Comparison of ENCODE assay signal across 7 cellular contexts in genomic region chr18:10464161-10464648, GRCh38. TPM values are rescaled to one million over a fixed set of nuclear protein-coding genes. Genes with fewer than 3 reads are reported as not detected.
"Had no signal": no experiment of that assay in that cellular context is flagged by ENCODE, and none has a peak within 500 bp of the region (broad histone marks: within the 10 kb centered on the region; RNA-seq: fewer than 3 reads in every experiment).

No MANE protein-coding gene starts in this region.

RNA-seq across cellular contexts. Expression of gene APCDD1, which starts 9.8 kb away (rescaled TPM):
- total RNA-seq: activated CD4-positive, alpha-beta memory T cell treated with anti-CD3 and anti-CD28 coated beads, Interleukin-2, amount 10 ng/mL, durations not matched to agents 7 days and 5 days; activated CD4-positive, alpha-beta T cell treated with anti-CD3 and anti-CD28 coated beads, Interleukin-2, amount 10 ng/mL, durations not matched to agents 7 days and 5 days; activated naive CD4-positive, alpha-beta T cell treated with anti-CD3 and anti-CD28 coated beads, Interleukin-2, amount 50 U/mL, for 72 hours; activated naive CD8-positive, alpha-beta T cell treated with anti-CD3 and anti-CD28 coated beads, Interleukin-2, amount 10 ng/mL, durations not matched to agents 7 days and 5 days; activated T-cell treated with anti-CD3 and anti-CD28 coated beads, Interleukin-2, amount 50 U/mL, for 72 hours; dermis microvascular lymphatic vessel endothelial cell; T-helper 2 cell treated with Interferon-gamma antibody and Interleukin-4, amounts not matched to agents 100 ng/mL and 5 ng/mL, for 36 hours had no signal
